1 cellular context compared by ENCODE assay signal in genomic region chr5:108398964-108399363, GRCh38.
TF ChIP-seq lines count a peak whose summit lies in the region.

No MANE protein-coding gene starts in this region.

TF ChIP-seq in GM23338, 12 proteins besides CTCF, POLR2A, EP300 and RAD21 (continued from another document):
- TF ChIP-seq ETS1 (IDR thresholded peaks at IDR 0.05) = no peak
- no peak for TF ChIP-seq ZNF331 (CRISPR knock-in tag; IDR thresholded peaks at IDR 0.05; ENCODE audit: low read depth)
- TF ChIP-seq STAT1 (IDR thresholded peaks at IDR 0.05; ENCODE audit: unreplicated experiment) = no peak
- TF ChIP-seq EZH2phosphoT487 (IDR thresholded peaks at IDR 0.05; ENCODE audit: unreplicated experiment) = no peak
- no peak for TF ChIP-seq JUNB (IDR thresholded peaks at IDR 0.05; ENCODE audit: unreplicated experiment)
- TF ChIP-seq ZNF114 (CRISPR knock-in tag; IDR thresholded peaks at IDR 0.05) = no peak
- TF ChIP-seq REST (IDR thresholded peaks at IDR 0.05; ENCODE audit: unreplicated experiment) = no peak
- no peak for TF ChIP-seq POLR2AphosphoS5 (IDR thresholded peaks at IDR 0.05; ENCODE audit: low read depth)
